22 cellular contexts compared by ENCODE assay signal in the genomic region with DNA sequence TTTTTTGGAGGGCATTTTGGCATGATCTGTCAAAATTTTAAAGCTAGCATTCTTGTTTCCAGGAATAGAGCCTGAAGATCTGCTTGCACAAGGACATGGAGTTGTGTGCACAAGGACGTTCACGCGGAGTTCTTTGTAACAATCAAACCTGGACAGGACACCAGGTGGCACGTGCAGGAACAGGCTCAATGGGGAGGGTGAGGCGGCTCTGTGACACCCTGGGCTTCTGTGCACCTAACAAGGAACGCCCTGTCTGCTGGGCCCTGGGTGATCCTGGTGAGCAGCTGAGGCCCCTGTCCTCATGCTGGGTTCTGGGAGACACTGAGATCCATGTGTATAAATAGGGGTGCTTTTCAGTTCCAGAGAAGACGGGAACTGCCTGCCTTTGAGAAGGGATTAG.
DNase-seq lines count a peak whose midpoint lies in the region; ATAC-seq and TF ChIP-seq lines count a peak whose summit lies in the region.
"Had no signal": no experiment of that assay in that cellular context is flagged by ENCODE, and none has a peak within 500 bp of the region (broad histone marks: within the 10 kb centered on the region; RNA-seq: fewer than 3 reads in every experiment).

No MANE protein-coding gene starts in this region.

- TF ChIP-seq EP300 in gastroesophageal sphincter (IDR thresholded peaks at IDR 0.05), result no peak

- peaks cover 0 to 10% (median 0%) of the 10 kb centered on the region in 3 donors for H3K4me1 ChIP-seq in gastroesophageal sphincter
- no peaks in the 10 kb centered on the region for H3K4me1 ChIP-seq in prostate gland (replicated peaks)
- H3K4me1 ChIP-seq: adrenal gland, pancreas, testis had no signal

- TF ChIP-seq CTCF in gastroesophageal sphincter (IDR thresholded peaks at IDR 0.05) (no peak), prostate gland (IDR thresholded peaks at IDR 0.05) (no peak)

- peak; percentile 10 for DNase-seq in NCI-H82 (lab: John Stamatoyannopoulos, UW)
- DNase-seq in NCI-H82 treated with DMSO at 0.1 percent for 48 hours (lab: John Stamatoyannopoulos, UW; ENCODE audit: unreplicated experiment), result no peak
- DNase-seq in NCI-H2081 treated with DMSO at 0.1 percent for 48 hours (lab: John Stamatoyannopoulos, UW), result peak; percentile 37
- DNase-seq in prostate gland (ENCODE audit: low spot score), result peak; percentile 27
- no peak for DNase-seq in HK-2 (ENCODE audit: unreplicated experiment)
- no peak for DNase-seq in activated naive CD4-positive, alpha-beta T cell treated with anti-CD3 and anti-CD28 coated beads, Interleukin-2, amount 50 U/mL, for 16 hours
- DNase-seq: activated B cell treated with CpG ODN at 0.5 μM for 24 hours; activated CD4-positive, alpha-beta memory T cell treated with anti-CD3 and anti-CD28 coated beads for 36 hours; activated gamma-delta T cell treated with Interleukin-2 at 50 U/mL for 16 hours; activated T-cell treated with anti-CD3 and anti-CD28 coated beads for 4 hours; adrenal gland; hippocampal formation; NCI-H2171; pancreas; T1000; testis had no signal

- TF ChIP-seq POLR2A in gastroesophageal sphincter (IDR thresholded peaks at IDR 0.05) (no peak), prostate gland (IDR thresholded peaks at IDR 0.05) (no peak)

- H3K27me3 ChIP-seq in gastroesophageal sphincter, result no peaks in the 10 kb centered on the region
- no peaks in the 10 kb centered on the region for H3K27me3 ChIP-seq in prostate gland (replicated peaks; ENCODE audit: insufficient read depth)
- H3K27me3 ChIP-seq: adrenal gland, BLaER1, pancreas, testis had no signal

- H3K9me3 ChIP-seq in gastroesophageal sphincter (no peaks in the 10 kb centered on the region), prostate gland (no peaks in the 10 kb centered on the region)
- H3K9me3 ChIP-seq: adrenal gland, BLaER1, pancreas, testis had no signal

- H3K4me3 ChIP-seq in gastroesophageal sphincter (no peak overlapping the region), prostate gland (no peak overlapping the region)
- H3K4me3 ChIP-seq: adrenal gland, BLaER1, lung, pancreas, testis had no signal

- H3K36me3 ChIP-seq in gastroesophageal sphincter (no peaks in the 10 kb centered on the region), prostate gland (no peaks in the 10 kb centered on the region)
- H3K36me3 ChIP-seq: adrenal gland, BLaER1, pancreas had no signal

- H3K27ac ChIP-seq in gastroesophageal sphincter (no peak overlapping the region), prostate gland (no peak overlapping the region)
- H3K27ac ChIP-seq: adrenal gland, BLaER1, pancreas, testis had no signal

- ATAC-seq in gastroesophageal sphincter (peak; percentile 30), GM18858 (IDR thresholded peaks at IDR 0.05; ENCODE audit: unreplicated experiment) (no peak)
- ATAC-seq: HCT116, SK-N-SH treated with all-trans-retinoic acid at 6 μM for 48 hours had no signal

- intact Hi-C loops in prostate gland (cut with DNase I), result no loop called here

- WGBS in gastroesophageal sphincter (ENCODE audit: low coverage in 1 of 2), 2 donors, result 57 to 68% methylated on average over 1 to 6 of the region's 7 CpGs
- WGBS in prostate gland, result 53% methylated on average over 7 of the region's 7 CpGs

Comparison
In these comparisons a context has a peak if more than half of its experiments do, and no peak if none do; other contexts are left out.
1. DNase-seq: peak in NCI-H82 (single experiment), NCI-H2081 treated with DMSO at 0.1 percent for 48 hours (single experiment) and prostate gland (single experiment); none in NCI-H82 treated with DMSO at 0.1 percent for 48 hours (single experiment), HK-2 (single experiment) and activated naive CD4-positive, alpha-beta T cell treated with anti-CD3 and anti-CD28 coated beads, Interleukin-2, amount 50 U/mL, for 16 hours (single experiment).